ENCODE assay signal across 9 cellular contexts in the genomic region with DNA sequence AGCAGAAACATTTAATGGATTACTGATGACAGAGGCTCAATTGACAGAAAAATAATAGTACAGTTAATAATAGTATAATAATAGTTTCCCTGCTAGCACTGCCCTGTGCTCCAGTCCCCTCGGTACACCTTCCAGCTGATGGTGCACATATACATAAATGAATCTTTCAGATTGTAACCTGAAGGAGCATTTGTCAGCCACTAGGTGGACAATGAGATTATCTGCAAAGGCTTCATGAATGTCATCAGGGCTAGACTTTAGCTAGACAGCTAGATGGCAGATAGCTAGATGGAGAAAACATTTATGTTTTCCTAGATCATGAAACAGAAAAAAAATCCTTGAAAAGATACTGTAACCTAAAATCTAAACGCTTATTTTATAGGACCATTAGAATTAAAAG.
DNase-seq lines count a peak whose midpoint lies in the region; ATAC-seq, FAIRE-seq and TF ChIP-seq lines count a peak whose summit lies in the region.
"Had no signal": no experiment of that assay in that cellular context is flagged by ENCODE, and none has a peak within 500 bp of the region (broad histone marks: within the 10 kb centered on the region; RNA-seq: fewer than 3 reads in every experiment).

No MANE protein-coding gene starts in this region.

- H3K27ac Mint-ChIP-seq in HFFc6: no peak overlapping the region
- no peak overlapping the region for H3K27ac Mint-ChIP-seq in CD4-positive, alpha-beta memory T cell

- H3K9me3 ChIP-seq in hepatocyte (ENCODE audit: low read depth) (no peaks in the 10 kb centered on the region), pancreas (no peaks in the 10 kb centered on the region)
- no peaks in the 10 kb centered on the region for H3K9me3 ChIP-seq in CD4-positive, alpha-beta memory T cell (ENCODE audit: control insufficient read depth in 1 of 2, low read length in 2 of 2)
- H3K9me3 ChIP-seq: BLaER1 had no signal

- no peak overlapping the region for H3K4me3 Mint-ChIP-seq in HFFc6
- no peak overlapping the region for H3K4me3 Mint-ChIP-seq in CD4-positive, alpha-beta memory T cell

- H3K79me2 ChIP-seq in hepatocyte: no peaks in the 10 kb centered on the region

- H3K27ac ChIP-seq in hepatocyte: no peak overlapping the region
- no peak overlapping the region for H3K27ac ChIP-seq in CD4-positive, alpha-beta memory T cell (ENCODE audit: low read depth, low read length)
- H3K27ac ChIP-seq in pancreas: no peak overlapping the region
- H3K27ac ChIP-seq: BLaER1 had no signal

- H3K36me3 Mint-ChIP-seq in HFFc6 (ENCODE audit: low read depth): no peaks in the 10 kb centered on the region
- no peaks in the 10 kb centered on the region for H3K36me3 Mint-ChIP-seq in CD4-positive, alpha-beta memory T cell

- CTCF ChIA-PET in CD4-positive, alpha-beta memory T cell (lab: Charles Lee; ENCODE audit: partially characterized antibody): no interaction called here

- no peak for FAIRE-seq in pancreas (lab: Jason Lieb, UNC)

- H3K9me2 ChIP-seq in hepatocyte (replicated peaks; ENCODE audit: insufficient read depth): no peaks in the 10 kb centered on the region

- TF ChIP-seq CTCF in HFFc6 (IDR thresholded peaks at IDR 0.05) (peak; percentile 58), hepatocyte (IDR thresholded peaks at IDR 0.05; ENCODE audit: poor library complexity) (peak; percentile 33), pancreas (IDR thresholded peaks at IDR 0.05) (no peak)

- H3K27me3 ChIP-seq in hepatocyte (no peaks in the 10 kb centered on the region), pancreas (no peaks in the 10 kb centered on the region)
- no peaks in the 10 kb centered on the region for H3K27me3 ChIP-seq in CD4-positive, alpha-beta memory T cell (ENCODE audit: insufficient read depth, low read length)
- H3K27me3 ChIP-seq: BLaER1 had no signal

- no peaks in the 10 kb centered on the region for H3K4me1 Mint-ChIP-seq in HFFc6 (ENCODE audit: low read depth)
- H3K4me1 Mint-ChIP-seq in CD4-positive, alpha-beta memory T cell: peaks cover 4 to 9% (median 5%) of the 10 kb centered on the region in 4 donors

- no peak for ATAC-seq in pancreas

- H3K4me3 ChIP-seq in hepatocyte (no peak overlapping the region), pancreas (no peak overlapping the region)
- H3K4me3 ChIP-seq in CD4-positive, alpha-beta memory T cell (ENCODE audit: low read length in 2 of 2): no peak overlapping the region
- H3K4me3 ChIP-seq: BLaER1 had no signal

- H2AFZ ChIP-seq in hepatocyte: no peak overlapping the region

- no peaks in the 10 kb centered on the region; the same call in 1 of the 2 replicates for H3K27me3 Mint-ChIP-seq in HFFc6 (ENCODE audit: insufficient read depth)
- no peaks in the 10 kb centered on the region for H3K27me3 Mint-ChIP-seq in CD4-positive, alpha-beta memory T cell

- H4K20me1 ChIP-seq in hepatocyte (ENCODE audit: insufficient read depth, poor library complexity, severe bottlenecking): no peaks in the 10 kb centered on the region
- H4K20me1 ChIP-seq: BLaER1 had no signal

- DNase-seq in NCI-H2171 treated with DMSO at 0.1 percent for 48 hours (lab: John Stamatoyannopoulos, UW) (peak; percentile 14), NCI-H2171 (lab: John Stamatoyannopoulos, UW) (no peak), HFFc6 (no peak), NAMALWA (ENCODE audit: low spot score) (peak; percentile 51), hepatocyte (ENCODE audit: low spot score) (peak; percentile 10), A172 (ENCODE audit: low spot score) (no peak), pancreas (no peak)
- no peak for DNase-seq in CD4-positive, alpha-beta memory T cell

- H3K9me3 Mint-ChIP-seq in HFFc6: peaks cover 22% of the 10 kb centered on the region
- peaks cover 0 to 4% (median 0%) of the 10 kb centered on the region in 8 donors for H3K9me3 Mint-ChIP-seq in CD4-positive, alpha-beta memory T cell

- POLR2A ChIA-PET in CD4-positive, alpha-beta memory T cell (lab: Charles Lee; ENCODE audit: partially characterized antibody): no interaction called here

- intact Hi-C loops in CD4-positive, alpha-beta memory T cell (cut with micrococcal nuclease): no loop called here
- intact Hi-C loops in pancreas (cut with DNase I): no loop called here

- H3K4me1 ChIP-seq in hepatocyte (ENCODE audit: insufficient read depth) (no peaks in the 10 kb centered on the region), pancreas (no peaks in the 10 kb centered on the region)
- H3K4me1 ChIP-seq in CD4-positive, alpha-beta memory T cell (ENCODE audit: insufficient read depth, low read length): no peaks in the 10 kb centered on the region
- H3K4me1 ChIP-seq: BLaER1 had no signal

- 78% methylated on average over 2 of the region's 2 CpGs for WGBS in hepatocyte (ENCODE audit: low lambda C conversion rate, missing lambda C conversion rate)
- 53 to 64% methylated on average over 2 of the region's 2 CpGs for WGBS in pancreas, 2 donors

- no peaks in the 10 kb centered on the region for H3K36me3 ChIP-seq in hepatocyte (replicated peaks; ENCODE audit: insufficient read depth, low read depth)
- H3K36me3 ChIP-seq in CD4-positive, alpha-beta memory T cell (ENCODE audit: insufficient read depth, low read length): no peaks in the 10 kb centered on the region
- H3K36me3 ChIP-seq in pancreas: no peaks in the 10 kb centered on the region
- H3K36me3 ChIP-seq: BLaER1 had no signal

- H3K4me2 ChIP-seq in hepatocyte: no peak overlapping the region
- H3K4me2 ChIP-seq: BLaER1 had no signal

Comparison
In these comparisons a context has a peak if more than half of its experiments do, and no peak if none do; other contexts are left out.
1. DNase-seq: peak in NCI-H2171 treated with DMSO at 0.1 percent for 48 hours (single experiment), NAMALWA (single experiment) and hepatocyte (single experiment); none in NCI-H2171 (single experiment), HFFc6 (single experiment), A172 (single experiment), CD4-positive, alpha-beta memory T cell (0 of 5) and pancreas (0 of 6).
2. CTCF ChIP-seq: peak in HFFc6 (single experiment) and hepatocyte (single experiment); none in pancreas (0 of 4).